Comparison of ENCODE assay signal across 13 cellular contexts in the genomic region with DNA sequence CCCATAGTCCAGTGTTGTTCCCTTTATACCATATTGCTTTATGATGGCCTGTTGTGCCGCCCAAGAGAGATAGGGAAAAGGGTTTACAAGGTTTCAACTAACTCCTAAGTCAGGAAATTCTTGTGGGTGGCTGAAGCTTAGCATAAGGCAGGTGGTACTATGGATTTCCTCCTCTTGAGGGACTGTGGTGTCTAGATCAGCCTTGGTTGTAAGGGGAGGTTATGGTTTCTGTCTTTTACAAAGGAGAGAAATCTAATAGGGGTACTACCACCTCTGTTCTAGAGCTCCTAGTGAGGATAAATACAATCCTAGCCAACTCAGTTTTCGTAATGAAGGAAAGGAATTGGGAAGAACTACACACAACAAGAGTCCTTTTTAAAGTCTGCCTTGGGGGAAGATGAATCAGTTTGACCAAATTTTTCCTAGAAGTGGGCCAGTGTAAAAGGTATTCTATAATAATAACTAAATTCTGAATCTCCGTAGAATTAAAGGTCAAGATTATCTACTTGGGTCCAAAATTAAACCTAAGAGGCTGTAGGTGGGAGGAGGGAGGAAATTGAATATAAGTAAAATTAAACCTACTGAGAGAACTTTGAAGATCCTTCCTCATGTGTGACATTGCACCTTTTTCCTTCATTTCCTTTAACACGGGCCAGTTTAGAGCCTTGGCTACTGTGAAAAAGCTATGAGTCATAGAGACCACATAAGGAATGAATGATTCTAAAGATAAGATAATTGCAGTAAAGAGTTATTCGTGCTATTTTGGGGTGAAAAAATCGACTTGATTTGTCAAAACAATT. TPM values are rescaled to one million over a fixed set of nuclear protein-coding genes. Genes with fewer than 3 reads are reported as not detected.
DNase-seq lines count a peak whose midpoint lies in the region; ATAC-seq and TF ChIP-seq lines count a peak whose summit lies in the region.
"Had no signal": no experiment of that assay in that cellular context is flagged by ENCODE, and none has a peak within 500 bp of the region (broad histone marks: within the 10 kb centered on the region; RNA-seq: fewer than 3 reads in every experiment).

No MANE protein-coding gene starts in this region.

- H3K36me3 ChIP-seq in hepatocyte (replicated peaks; ENCODE audit: insufficient read depth, low read depth) (no peaks in the 10 kb centered on the region), prostate gland (no peaks in the 10 kb centered on the region)
- H3K36me3 ChIP-seq in effector memory CD4-positive, alpha-beta T cell (ENCODE audit: control insufficient read depth, insufficient read depth, low read length), result peaks cover 32% of the 10 kb centered on the region

- intact Hi-C loops in prostate gland (cut with DNase I), result no loop called here

- no peaks in the 10 kb centered on the region for H4K20me1 ChIP-seq in hepatocyte (ENCODE audit: insufficient read depth, poor library complexity, severe bottlenecking)

- TF ChIP-seq CTCF in AG10803 (conservative IDR thresholded peaks at IDR 0.05; ENCODE audit: low read length) (no peak), HFFc6 (IDR thresholded peaks at IDR 0.05) (no peak), hepatocyte (IDR thresholded peaks at IDR 0.05; ENCODE audit: poor library complexity) (no peak), prostate gland (IDR thresholded peaks at IDR 0.05) (no peak)

- H3K36me3 Mint-ChIP-seq in HFFc6 (ENCODE audit: low read depth), result peaks cover 33% of the 10 kb centered on the region
- peaks cover 31% of the 10 kb centered on the region for H3K36me3 Mint-ChIP-seq in activated naive CD8-positive, alpha-beta T cell treated with anti-CD3 and anti-CD28 coated beads for 36 hours

- DNase-seq in AG10803 (ENCODE audit: low read depth) (peak; percentile 25), HFFc6 (peak; percentile 55), hepatocyte (ENCODE audit: low spot score) (no peak), prostate gland (ENCODE audit: low spot score) (no peak), SKM-1 treated with dmso at 0.1 percent for 144 hours (lab: John Stamatoyannopoulos, UW; ENCODE audit: unreplicated experiment) (no peak)
- no peak for DNase-seq in activated naive CD8-positive, alpha-beta T cell treated with anti-CD3 and anti-CD28 coated beads for 36 hours
- DNase-seq in effector memory CD4-positive, alpha-beta T cell, result no peak
- DNase-seq: activated CD4-positive, alpha-beta T cell treated with anti-CD3 and anti-CD28 coated beads, Interleukin-2, amount 50 U/mL, for 4 hours; adrenal gland; NCI-H1417 treated with DMSO at 0.1 percent for 48 hours; NCI-H526 treated with DMSO at 0.1 percent for 48 hours; stimulated activated CD4-positive, alpha-beta T cell treated with anti-CD3 and anti-CD28 coated beads, Interleukin-1b, Interleukin-23, amount 100 ng/mL, for 48 hours had no signal

- H3K9me2 ChIP-seq in hepatocyte (replicated peaks; ENCODE audit: insufficient read depth), result no peaks in the 10 kb centered on the region

- H3K27me3 Mint-ChIP-seq in HFFc6 (ENCODE audit: insufficient read depth), result no peaks in the 10 kb centered on the region; the same call in 1 of the 2 replicates
- H3K27me3 Mint-ChIP-seq in activated naive CD8-positive, alpha-beta T cell treated with anti-CD3 and anti-CD28 coated beads for 36 hours, result no peaks in the 10 kb centered on the region

- H3K4me3 ChIP-seq in AG10803 (ENCODE audit: low read length), result no peak overlapping the region
- H3K4me3 ChIP-seq in hepatocyte, result no peak overlapping the region
- no peak overlapping the region for H3K4me3 ChIP-seq in effector memory CD4-positive, alpha-beta T cell (ENCODE audit: insufficient read depth, low read depth, low read length, poor library complexity, severe bottlenecking)
- no peak overlapping the region for H3K4me3 ChIP-seq in prostate gland
- H3K4me3 ChIP-seq: adrenal gland had no signal

- peak overlapping the region; percentile 44 for H3K27ac ChIP-seq in hepatocyte
- H3K27ac ChIP-seq in effector memory CD4-positive, alpha-beta T cell (ENCODE audit: insufficient read depth, low read length, poor library complexity, severe bottlenecking), result no peak overlapping the region
- H3K27ac ChIP-seq in prostate gland, result no peak overlapping the region
- H3K27ac ChIP-seq: adrenal gland had no signal

- WGBS in hepatocyte (ENCODE audit: low lambda C conversion rate, missing lambda C conversion rate), result 77% methylated on average over 6 of the region's 6 CpGs
- WGBS in prostate gland, result 64% methylated on average over 6 of the region's 6 CpGs

- TF ChIP-seq POLR2A in prostate gland (IDR thresholded peaks at IDR 0.05), result no peak

- H3K4me2 ChIP-seq in hepatocyte, result no peak overlapping the region

- H3K4me1 ChIP-seq in hepatocyte (ENCODE audit: insufficient read depth) (no peaks in the 10 kb centered on the region), prostate gland (replicated peaks) (no peaks in the 10 kb centered on the region)
- H3K4me1 ChIP-seq in effector memory CD4-positive, alpha-beta T cell (ENCODE audit: control insufficient read depth, insufficient read depth, low read length, poor library complexity, severe bottlenecking), result no peaks in the 10 kb centered on the region
- H3K4me1 ChIP-seq: adrenal gland had no signal

- H3K79me2 ChIP-seq in hepatocyte, result peaks cover 3% of the 10 kb centered on the region

- H3K9me3 ChIP-seq in hepatocyte (ENCODE audit: low read depth) (no peaks in the 10 kb centered on the region), prostate gland (no peaks in the 10 kb centered on the region)
- no peaks in the 10 kb centered on the region for H3K9me3 ChIP-seq in effector memory CD4-positive, alpha-beta T cell (ENCODE audit: control insufficient read depth, low read length)
- H3K9me3 ChIP-seq: adrenal gland had no signal

- no peak overlapping the region; the same call in 1 of the 2 replicates for H3K4me3 Mint-ChIP-seq in HFFc6
- H3K4me3 Mint-ChIP-seq in activated naive CD8-positive, alpha-beta T cell treated with anti-CD3 and anti-CD28 coated beads for 36 hours, result no peak overlapping the region

- ATAC-seq in GM21447 (IDR thresholded peaks at IDR 0.05; ENCODE audit: unreplicated experiment), result no peak

- peak overlapping the region; percentile 83 for H3K27ac Mint-ChIP-seq in HFFc6
- peak overlapping the region; percentile 40 for H3K27ac Mint-ChIP-seq in activated naive CD8-positive, alpha-beta T cell treated with anti-CD3 and anti-CD28 coated beads for 36 hours

- H3K4me1 Mint-ChIP-seq in HFFc6 (ENCODE audit: low read depth), result peaks cover 26% of the 10 kb centered on the region
- peaks cover 20% of the 10 kb centered on the region for H3K4me1 Mint-ChIP-seq in activated naive CD8-positive, alpha-beta T cell treated with anti-CD3 and anti-CD28 coated beads for 36 hours

- H3K9me3 Mint-ChIP-seq in HFFc6, result no peaks in the 10 kb centered on the region
- H3K9me3 Mint-ChIP-seq in activated naive CD8-positive, alpha-beta T cell treated with anti-CD3 and anti-CD28 coated beads for 36 hours, result no peaks in the 10 kb centered on the region

- no peaks in the 10 kb centered on the region for H3K27me3 ChIP-seq in hepatocyte
- H3K27me3 ChIP-seq in effector memory CD4-positive, alpha-beta T cell (replicated peaks; ENCODE audit: control insufficient read depth, insufficient read depth, low read length, poor library complexity, severe bottlenecking), result no peaks in the 10 kb centered on the region
- no peaks in the 10 kb centered on the region for H3K27me3 ChIP-seq in prostate gland (replicated peaks; ENCODE audit: insufficient read depth)
- H3K27me3 ChIP-seq: adrenal gland had no signal

- no peak overlapping the region for H2AFZ ChIP-seq in hepatocyte

RNA-seq across cellular contexts. Expression of gene DLAT, which starts 17.2 kb away (rescaled TPM):
- 10 to 100 TPM; 35.9 to 44.2 (median 42.1) TPM for total RNA-seq in HFFc6 (2021; fragmentation: NEBNext Ultra II Directional; extraction: Animal tissue kit (Norgen Biotek cat#: 25700))
- 10 to 100 TPM; 71.7 to 76.2 TPM for total RNA-seq in activated naive CD8-positive, alpha-beta T cell treated with anti-CD3 and anti-CD28 coated beads for 36 hours
- total RNA-seq in hepatocyte (40.5 and 42.1 TPM in 2 replicates), prostate gland (10 to 100 TPM; 19.9 to 21.2 TPM)
- polyA plus RNA-seq in hepatocyte, result 27.9 and 32.7 TPM in 2 replicates

RNA-seq across cellular contexts. Expression of gene PIH1D2, which starts 31.5 kb away (rescaled TPM):
- 1 to 10 TPM in 4 of 6 experiments, under 1 TPM in 2; 0.59 to 1.5 (median 1.1) TPM for total RNA-seq in HFFc6 (2021; fragmentation: NEBNext Ultra II Directional; extraction: Animal tissue kit (Norgen Biotek cat#: 25700))
- total RNA-seq in activated naive CD8-positive, alpha-beta T cell treated with anti-CD3 and anti-CD28 coated beads for 36 hours, result under 1 TPM; 0.32 to 0.82 TPM
- total RNA-seq in hepatocyte (0.60 and 1.7 TPM in 2 replicates), prostate gland (10 to 100 TPM in 1 of 2 donors, 1 to 10 TPM in 1; 1.1 to 13.7 TPM)
- 2.2 and 3.1 TPM in 2 replicates for polyA plus RNA-seq in hepatocyte

RNA-seq across cellular contexts. Expression of gene NKAPD1, which starts 31.7 kb away (rescaled TPM):
- total RNA-seq in HFFc6 (2021; fragmentation: NEBNext Ultra II Directional; extraction: Animal tissue kit (Norgen Biotek cat#: 25700)), result 10 to 100 TPM; 17.0 to 22.2 (median 19.8) TPM
- total RNA-seq in activated naive CD8-positive, alpha-beta T cell treated with anti-CD3 and anti-CD28 coated beads for 36 hours, result 10 to 100 TPM; 28.5 to 31.7 TPM
- 21.2 and 24.6 TPM in 2 replicates for total RNA-seq in hepatocyte
- 8.8 and 21.5 TPM in 2 replicates for polyA plus RNA-seq in hepatocyte
- 10 to 100 TPM; 11.8 to 16.8 TPM for total RNA-seq in prostate gland

RNA-seq across cellular contexts. Expression of gene TIMM8B, which starts 44.2 kb away (rescaled TPM):
- 10 to 100 TPM; 54.7 to 78.5 (median 64.2) TPM for total RNA-seq in HFFc6 (2021; fragmentation: NEBNext Ultra II Directional; extraction: Animal tissue kit (Norgen Biotek cat#: 25700))
- total RNA-seq in activated naive CD8-positive, alpha-beta T cell treated with anti-CD3 and anti-CD28 coated beads for 36 hours, result 10 to 100 TPM; 75.5 to 80.0 TPM
- 62.5 and 62.8 TPM in 2 replicates for total RNA-seq in hepatocyte
- polyA plus RNA-seq in hepatocyte, result 126 and 128 TPM in 2 replicates
- total RNA-seq in prostate gland, result 10 to 100 TPM; 43.1 to 49.5 TPM

RNA-seq across cellular contexts. Expression of gene SDHD, which starts 44.3 kb away (rescaled TPM):
- total RNA-seq in HFFc6 (2021; fragmentation: NEBNext Ultra II Directional; extraction: Animal tissue kit (Norgen Biotek cat#: 25700)), result 100 to 1,000 TPM in 1 of 6 experiments, 10 to 100 TPM in 5; 81.8 to 105 (median 91.5) TPM
- 100 to 1,000 TPM; 118 to 128 TPM for total RNA-seq in activated naive CD8-positive, alpha-beta T cell treated with anti-CD3 and anti-CD28 coated beads for 36 hours
- total RNA-seq in hepatocyte (151 and 152 TPM in 2 replicates), prostate gland (100 to 1,000 TPM in 1 of 2 donors, 10 to 100 TPM in 1; 91.6 to 107 TPM)
- 144 and 158 TPM in 2 replicates for polyA plus RNA-seq in hepatocyte

Comparison
In these comparisons a context has a peak if more than half of its experiments do, and no peak if none do; other contexts are left out.
1. DNase-seq: peak in AG10803 (single experiment) and HFFc6 (single experiment); none in activated naive CD8-positive, alpha-beta T cell treated with anti-CD3 and anti-CD28 coated beads for 36 hours (single experiment), hepatocyte (single experiment), effector memory CD4-positive, alpha-beta T cell (0 of 3), prostate gland (single experiment) and SKM-1 treated with dmso at 0.1 percent for 144 hours (single experiment).